1 cellular context compared by ENCODE assay signal in the genomic region with DNA sequence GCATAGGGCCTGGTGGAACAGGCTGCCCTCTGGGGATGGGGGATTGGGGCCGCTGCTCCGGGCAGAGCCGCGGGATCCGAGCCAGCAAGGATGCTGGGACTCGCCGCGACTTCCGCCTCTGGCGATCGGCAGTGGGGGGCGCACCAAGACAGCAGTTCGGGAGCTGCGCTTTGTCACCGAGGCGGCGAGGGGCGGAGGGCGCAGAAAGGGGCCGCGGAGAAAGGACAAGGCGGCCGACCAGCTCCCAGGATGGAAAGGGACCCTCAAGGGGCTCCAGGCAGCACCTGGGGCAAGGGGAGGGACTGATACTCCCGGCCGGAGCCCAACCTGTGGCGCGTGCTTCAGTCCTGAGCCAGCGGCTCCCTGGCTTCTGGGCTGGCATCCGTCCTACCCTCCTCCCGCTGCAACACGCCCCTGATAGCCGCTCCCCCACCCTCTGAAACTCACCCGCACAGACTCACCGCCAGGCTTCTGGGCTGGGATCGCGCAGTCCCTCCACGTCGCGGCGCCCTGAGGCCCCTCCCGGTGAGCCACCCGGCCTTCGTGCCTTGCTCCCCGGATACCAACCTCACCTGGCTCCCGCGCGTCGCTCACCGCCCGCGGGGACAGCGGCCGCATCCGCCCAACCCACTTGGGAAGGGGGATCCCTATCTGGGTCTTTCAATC.
TF ChIP-seq lines count a peak whose summit lies in the region.

No MANE protein-coding gene starts in this region.

TF ChIP-seq in HEK293, 187 proteins besides CTCF, POLR2A, EP300 and RAD21 (continued from another document and continues in another):
- TF ChIP-seq, protein P1, sequence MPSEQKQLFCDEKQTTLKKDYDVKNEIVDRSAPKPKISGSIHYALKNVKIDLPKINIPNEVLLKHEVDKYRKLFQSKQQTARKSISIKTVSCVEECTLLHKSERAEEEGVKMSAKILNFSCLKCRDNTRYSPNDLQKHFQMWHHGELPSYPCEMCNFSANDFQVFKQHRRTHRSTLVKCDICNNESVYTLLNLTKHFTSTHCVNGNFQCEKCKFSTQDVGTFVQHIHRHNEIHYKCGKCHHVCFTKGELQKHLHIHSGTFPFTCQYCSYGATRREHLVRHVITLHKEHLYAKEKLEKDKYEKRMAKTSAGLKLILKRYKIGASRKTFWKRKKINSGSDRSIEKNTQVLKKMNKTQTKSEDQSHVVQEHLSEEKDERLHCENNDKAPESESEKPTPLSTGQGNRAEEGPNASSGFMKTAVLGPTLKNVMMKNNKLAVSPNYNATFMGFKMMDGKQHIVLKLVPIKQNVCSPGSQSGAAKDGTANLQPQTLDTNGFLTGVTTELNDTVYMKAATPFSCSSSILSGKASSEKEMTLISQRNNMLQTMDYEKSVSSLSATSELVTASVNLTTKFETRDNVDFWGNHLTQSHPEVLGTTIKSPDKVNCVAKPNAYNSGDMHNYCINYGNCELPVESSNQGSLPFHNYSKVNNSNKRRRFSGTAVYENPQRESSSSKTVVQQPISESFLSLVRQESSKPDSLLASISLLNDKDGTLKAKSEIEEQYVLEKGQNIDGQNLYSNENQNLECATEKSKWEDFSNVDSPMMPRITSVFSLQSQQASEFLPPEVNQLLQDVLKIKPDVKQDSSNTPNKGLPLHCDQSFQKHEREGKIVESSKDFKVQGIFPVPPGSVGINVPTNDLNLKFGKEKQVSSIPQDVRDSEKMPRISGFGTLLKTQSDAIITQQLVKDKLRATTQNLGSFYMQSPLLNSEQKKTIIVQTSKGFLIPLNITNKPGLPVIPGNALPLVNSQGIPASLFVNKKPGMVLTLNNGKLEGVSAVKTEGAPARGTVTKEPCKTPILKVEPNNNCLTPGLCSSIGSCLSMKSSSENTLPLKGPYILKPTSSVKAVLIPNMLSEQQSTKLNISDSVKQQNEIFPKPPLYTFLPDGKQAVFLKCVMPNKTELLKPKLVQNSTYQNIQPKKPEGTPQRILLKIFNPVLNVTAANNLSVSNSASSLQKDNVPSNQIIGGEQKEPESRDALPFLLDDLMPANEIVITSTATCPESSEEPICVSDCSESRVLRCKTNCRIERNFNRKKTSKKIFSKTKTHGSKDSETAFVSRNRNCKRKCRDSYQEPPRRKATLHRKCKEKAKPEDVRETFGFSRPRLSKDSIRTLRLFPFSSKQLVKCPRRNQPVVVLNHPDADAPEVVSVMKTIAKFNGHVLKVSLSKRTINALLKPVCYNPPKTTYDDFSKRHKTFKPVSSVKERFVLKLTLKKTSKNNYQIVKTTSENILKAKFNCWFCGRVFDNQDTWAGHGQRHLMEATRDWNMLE (tag by site-specific recombination; conservative IDR thresholded peaks at IDR 0.05; ENCODE audit: low read depth) = no peak
- no peak for TF ChIP-seq ZNF623 (tag by site-specific recombination; IDR thresholded peaks at IDR 0.05)
- TF ChIP-seq ZNF677 (tag by site-specific recombination; IDR thresholded peaks at IDR 0.05) = no peak
- TF ChIP-seq, protein P2, sequence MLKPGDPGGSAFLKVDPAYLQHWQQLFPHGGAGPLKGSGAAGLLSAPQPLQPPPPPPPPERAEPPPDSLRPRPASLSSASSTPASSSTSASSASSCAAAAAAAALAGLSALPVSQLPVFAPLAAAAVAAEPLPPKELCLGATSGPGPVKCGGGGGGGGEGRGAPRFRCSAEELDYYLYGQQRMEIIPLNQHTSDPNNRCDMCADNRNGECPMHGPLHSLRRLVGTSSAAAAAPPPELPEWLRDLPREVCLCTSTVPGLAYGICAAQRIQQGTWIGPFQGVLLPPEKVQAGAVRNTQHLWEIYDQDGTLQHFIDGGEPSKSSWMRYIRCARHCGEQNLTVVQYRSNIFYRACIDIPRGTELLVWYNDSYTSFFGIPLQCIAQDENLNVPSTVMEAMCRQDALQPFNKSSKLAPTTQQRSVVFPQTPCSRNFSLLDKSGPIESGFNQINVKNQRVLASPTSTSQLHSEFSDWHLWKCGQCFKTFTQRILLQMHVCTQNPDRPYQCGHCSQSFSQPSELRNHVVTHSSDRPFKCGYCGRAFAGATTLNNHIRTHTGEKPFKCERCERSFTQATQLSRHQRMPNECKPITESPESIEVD (tag by site-specific recombination; IDR thresholded peaks at IDR 0.05) = no peak
- no peak for TF ChIP-seq ZNF350 (tag by site-specific recombination; IDR thresholded peaks at IDR 0.05)
- TF ChIP-seq ZNF274 (IDR thresholded peaks at IDR 0.05; ENCODE audit: low read length) = no peak
- TF ChIP-seq ZNF274 (tag by site-specific recombination; IDR thresholded peaks at IDR 0.05; ENCODE audit: borderline replicate concordance) = no peak
- no peak for TF ChIP-seq SETDB1 (IDR thresholded peaks at IDR 0.05; ENCODE audit: insufficient read length, low read length)
- no peak for TF ChIP-seq KLF10 (tag by site-specific recombination; IDR thresholded peaks at IDR 0.05)
- TF ChIP-seq ZNF114 (tag by site-specific recombination; IDR thresholded peaks at IDR 0.05) = no peak
- no peak for TF ChIP-seq ZBTB1 (tag by site-specific recombination; IDR thresholded peaks at IDR 0.05)
- TF ChIP-seq ZNF830 (tag by site-specific recombination; IDR thresholded peaks at IDR 0.05; ENCODE audit: low read depth) = no peak
- peak; percentile 53; the same call in 1 of the 2 replicates for TF ChIP-seq GLIS2 (tag by site-specific recombination; IDR thresholded peaks at IDR 0.05)
- no peak for TF ChIP-seq ZNF549 (tag by site-specific recombination; IDR thresholded peaks at IDR 0.05)
- no peak for TF ChIP-seq TCF7L2 (IDR thresholded peaks at IDR 0.05; ENCODE audit: borderline replicate concordance, low read depth, low read length)
- peak; percentile 29; the same call in 1 of the 2 replicates for TF ChIP-seq ZIC2 (tag by site-specific recombination; IDR thresholded peaks at IDR 0.05)
- no peak for TF ChIP-seq ZNF146 (tag by site-specific recombination; IDR thresholded peaks at IDR 0.05)
- no peak for TF ChIP-seq REPIN1 (tag by site-specific recombination; IDR thresholded peaks at IDR 0.05; ENCODE audit: low read depth)
- TF ChIP-seq, protein P3, sequence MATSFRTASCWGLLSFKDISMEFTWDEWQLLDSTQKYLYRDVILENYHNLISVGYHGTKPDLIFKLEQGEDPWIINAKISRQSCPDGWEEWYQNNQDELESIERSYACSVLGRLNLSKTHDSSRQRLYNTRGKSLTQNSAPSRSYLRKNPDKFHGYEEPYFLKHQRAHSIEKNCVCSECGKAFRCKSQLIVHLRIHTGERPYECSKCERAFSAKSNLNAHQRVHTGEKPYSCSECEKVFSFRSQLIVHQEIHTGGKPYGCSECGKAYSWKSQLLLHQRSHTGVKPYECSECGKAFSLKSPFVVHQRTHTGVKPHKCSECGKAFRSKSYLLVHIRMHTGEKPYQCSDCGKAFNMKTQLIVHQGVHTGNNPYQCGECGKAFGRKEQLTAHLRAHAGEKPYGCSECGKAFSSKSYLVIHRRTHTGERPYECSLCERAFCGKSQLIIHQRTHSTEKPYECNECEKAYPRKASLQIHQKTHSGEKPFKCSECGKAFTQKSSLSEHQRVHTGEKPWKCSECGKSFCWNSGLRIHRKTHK (tag by site-specific recombination; IDR thresholded peaks at IDR 0.05) = no peak
- TF ChIP-seq, protein P4, sequence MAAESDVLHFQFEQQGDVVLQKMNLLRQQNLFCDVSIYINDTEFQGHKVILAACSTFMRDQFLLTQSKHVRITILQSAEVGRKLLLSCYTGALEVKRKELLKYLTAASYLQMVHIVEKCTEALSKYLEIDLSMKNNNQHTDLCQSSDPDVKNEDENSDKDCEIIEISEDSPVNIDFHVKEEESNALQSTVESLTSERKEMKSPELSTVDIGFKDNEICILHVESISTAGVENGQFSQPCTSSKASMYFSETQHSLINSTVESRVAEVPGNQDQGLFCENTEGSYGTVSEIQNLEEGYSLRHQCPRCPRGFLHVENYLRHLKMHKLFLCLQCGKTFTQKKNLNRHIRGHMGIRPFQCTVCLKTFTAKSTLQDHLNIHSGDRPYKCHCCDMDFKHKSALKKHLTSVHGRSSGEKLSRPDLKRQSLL (tag by site-specific recombination; IDR thresholded peaks at IDR 0.05) = no peak
- TF ChIP-seq ZNF16 (tag by site-specific recombination; IDR thresholded peaks at IDR 0.05; ENCODE audit: low read depth) = no peak
- no peak for TF ChIP-seq ZNF169 (tag by site-specific recombination; IDR thresholded peaks at IDR 0.05)
- TF ChIP-seq ZFHX2 (tag by site-specific recombination; conservative IDR thresholded peaks at IDR 0.05) = no peak
- TF ChIP-seq, protein P5, sequence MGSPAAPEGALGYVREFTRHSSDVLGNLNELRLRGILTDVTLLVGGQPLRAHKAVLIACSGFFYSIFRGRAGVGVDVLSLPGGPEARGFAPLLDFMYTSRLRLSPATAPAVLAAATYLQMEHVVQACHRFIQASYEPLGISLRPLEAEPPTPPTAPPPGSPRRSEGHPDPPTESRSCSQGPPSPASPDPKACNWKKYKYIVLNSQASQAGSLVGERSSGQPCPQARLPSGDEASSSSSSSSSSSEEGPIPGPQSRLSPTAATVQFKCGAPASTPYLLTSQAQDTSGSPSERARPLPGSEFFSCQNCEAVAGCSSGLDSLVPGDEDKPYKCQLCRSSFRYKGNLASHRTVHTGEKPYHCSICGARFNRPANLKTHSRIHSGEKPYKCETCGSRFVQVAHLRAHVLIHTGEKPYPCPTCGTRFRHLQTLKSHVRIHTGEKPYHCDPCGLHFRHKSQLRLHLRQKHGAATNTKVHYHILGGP (tag by site-specific recombination; IDR thresholded peaks at IDR 0.05) = no peak
- no peak for TF ChIP-seq ZNF610 (tag by site-specific recombination; IDR thresholded peaks at IDR 0.05; ENCODE audit: borderline replicate concordance)
- no peak for TF ChIP-seq ZNF473 (tag by site-specific recombination; IDR thresholded peaks at IDR 0.05)
- no peak for TF ChIP-seq ZSCAN16 (tag by site-specific recombination; IDR thresholded peaks at IDR 0.05)
- TF ChIP-seq SCRT2 (tag by site-specific recombination; IDR thresholded peaks at IDR 0.05) = peak; percentile 97
- peak; percentile 38; the same call in 1 of the 2 replicates for TF ChIP-seq ZNF24 (tag by site-specific recombination; IDR thresholded peaks at IDR 0.05)
- no peak for TF ChIP-seq ZNF423 (tag by site-specific recombination; IDR thresholded peaks at IDR 0.05)
- peak; percentile 44; the same call in 1 of the 2 replicates for TF ChIP-seq WT1 (tag by site-specific recombination; IDR thresholded peaks at IDR 0.05)
- TF ChIP-seq HOXC10 (CRISPR knock-in tag; IDR thresholded peaks at IDR 0.05) = no peak
- no peak for TF ChIP-seq ZNF585B (tag by site-specific recombination; IDR thresholded peaks at IDR 0.05)
- 0 out of 2 replicates have a peak, but pooled peaks have one; percentile 28 for TF ChIP-seq ZNF660 (tag by site-specific recombination; IDR thresholded peaks at IDR 0.05)
- TF ChIP-seq ZNF391 (tag by site-specific recombination; IDR thresholded peaks at IDR 0.05; ENCODE audit: borderline replicate concordance, low read depth) = 0 out of 2 replicates have a peak, but pooled peaks have one; percentile 31
- TF ChIP-seq ZNF561 (tag by site-specific recombination; IDR thresholded peaks at IDR 0.05; ENCODE audit: borderline replicate concordance) = peak; percentile 37; the same call in 1 of the 2 replicates
- TF ChIP-seq ZBTB21 (tag by site-specific recombination; IDR thresholded peaks at IDR 0.05) = no peak
- TF ChIP-seq, protein P6, sequence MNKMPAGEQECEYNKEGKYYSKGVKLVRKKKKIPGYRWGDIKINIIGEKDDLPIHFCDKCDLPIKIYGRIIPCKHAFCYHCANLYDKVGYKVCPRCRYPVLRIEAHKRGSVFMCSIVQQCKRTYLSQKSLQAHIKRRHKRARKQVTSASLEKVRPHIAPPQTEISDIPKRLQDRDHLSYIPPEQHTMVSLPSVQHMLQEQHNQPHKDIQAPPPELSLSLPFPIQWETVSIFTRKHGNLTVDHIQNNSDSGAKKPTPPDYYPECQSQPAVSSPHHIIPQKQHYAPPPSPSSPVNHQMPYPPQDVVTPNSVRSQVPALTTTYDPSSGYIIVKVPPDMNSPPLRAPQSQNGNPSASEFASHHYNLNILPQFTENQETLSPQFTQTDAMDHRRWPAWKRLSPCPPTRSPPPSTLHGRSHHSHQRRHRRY (tag by site-specific recombination; IDR thresholded peaks at IDR 0.05) = no peak
- TF ChIP-seq, protein P7, sequence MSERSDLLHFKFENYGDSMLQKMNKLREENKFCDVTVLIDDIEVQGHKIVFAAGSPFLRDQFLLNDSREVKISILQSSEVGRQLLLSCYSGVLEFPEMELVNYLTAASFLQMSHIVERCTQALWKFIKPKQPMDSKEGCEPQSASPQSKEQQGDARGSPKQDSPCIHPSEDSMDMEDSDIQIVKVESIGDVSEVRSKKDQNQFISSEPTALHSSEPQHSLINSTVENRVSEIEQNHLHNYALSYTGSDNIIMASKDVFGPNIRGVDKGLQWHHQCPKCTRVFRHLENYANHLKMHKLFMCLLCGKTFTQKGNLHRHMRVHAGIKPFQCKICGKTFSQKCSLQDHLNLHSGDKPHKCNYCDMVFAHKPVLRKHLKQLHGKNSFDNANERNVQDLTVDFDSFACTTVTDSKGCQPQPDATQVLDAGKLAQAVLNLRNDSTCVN (tag by site-specific recombination; optimal IDR thresholded peaks at IDR 0.05) = peak; percentile 40
- no peak for TF ChIP-seq ZNF776 (tag by site-specific recombination; IDR thresholded peaks at IDR 0.05; ENCODE audit: borderline replicate concordance)
- TF ChIP-seq, protein P8, sequence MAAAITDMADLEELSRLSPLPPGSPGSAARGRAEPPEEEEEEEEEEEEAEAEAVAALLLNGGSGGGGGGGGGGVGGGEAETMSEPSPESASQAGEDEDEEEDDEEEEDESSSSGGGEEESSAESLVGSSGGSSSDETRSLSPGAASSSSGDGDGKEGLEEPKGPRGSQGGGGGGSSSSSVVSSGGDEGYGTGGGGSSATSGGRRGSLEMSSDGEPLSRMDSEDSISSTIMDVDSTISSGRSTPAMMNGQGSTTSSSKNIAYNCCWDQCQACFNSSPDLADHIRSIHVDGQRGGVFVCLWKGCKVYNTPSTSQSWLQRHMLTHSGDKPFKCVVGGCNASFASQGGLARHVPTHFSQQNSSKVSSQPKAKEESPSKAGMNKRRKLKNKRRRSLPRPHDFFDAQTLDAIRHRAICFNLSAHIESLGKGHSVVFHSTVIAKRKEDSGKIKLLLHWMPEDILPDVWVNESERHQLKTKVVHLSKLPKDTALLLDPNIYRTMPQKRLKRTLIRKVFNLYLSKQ (tag by site-specific recombination; IDR thresholded peaks at IDR 0.05; ENCODE audit: borderline replicate concordance) = no peak
- peak; percentile 56; the same call in 1 of the 2 replicates for TF ChIP-seq KLF9 (tag by site-specific recombination; IDR thresholded peaks at IDR 0.05; ENCODE audit: low read depth)
- no peak for TF ChIP-seq ZNF544 (tag by site-specific recombination; IDR thresholded peaks at IDR 0.05)
- TF ChIP-seq SALL2 (tag by site-specific recombination; IDR thresholded peaks at IDR 0.05; ENCODE audit: borderline replicate concordance) = no peak
- TF ChIP-seq, protein P9, sequence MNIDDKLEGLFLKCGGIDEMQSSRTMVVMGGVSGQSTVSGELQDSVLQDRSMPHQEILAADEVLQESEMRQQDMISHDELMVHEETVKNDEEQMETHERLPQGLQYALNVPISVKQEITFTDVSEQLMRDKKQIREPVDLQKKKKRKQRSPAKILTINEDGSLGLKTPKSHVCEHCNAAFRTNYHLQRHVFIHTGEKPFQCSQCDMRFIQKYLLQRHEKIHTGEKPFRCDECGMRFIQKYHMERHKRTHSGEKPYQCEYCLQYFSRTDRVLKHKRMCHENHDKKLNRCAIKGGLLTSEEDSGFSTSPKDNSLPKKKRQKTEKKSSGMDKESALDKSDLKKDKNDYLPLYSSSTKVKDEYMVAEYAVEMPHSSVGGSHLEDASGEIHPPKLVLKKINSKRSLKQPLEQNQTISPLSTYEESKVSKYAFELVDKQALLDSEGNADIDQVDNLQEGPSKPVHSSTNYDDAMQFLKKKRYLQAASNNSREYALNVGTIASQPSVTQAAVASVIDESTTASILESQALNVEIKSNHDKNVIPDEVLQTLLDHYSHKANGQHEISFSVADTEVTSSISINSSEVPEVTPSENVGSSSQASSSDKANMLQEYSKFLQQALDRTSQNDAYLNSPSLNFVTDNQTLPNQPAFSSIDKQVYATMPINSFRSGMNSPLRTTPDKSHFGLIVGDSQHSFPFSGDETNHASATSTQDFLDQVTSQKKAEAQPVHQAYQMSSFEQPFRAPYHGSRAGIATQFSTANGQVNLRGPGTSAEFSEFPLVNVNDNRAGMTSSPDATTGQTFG (tag by site-specific recombination; IDR thresholded peaks at IDR 0.05; ENCODE audit: borderline replicate concordance) = no peak
